Comparison of ENCODE assay signal across 19 cellular contexts in the genomic region with DNA sequence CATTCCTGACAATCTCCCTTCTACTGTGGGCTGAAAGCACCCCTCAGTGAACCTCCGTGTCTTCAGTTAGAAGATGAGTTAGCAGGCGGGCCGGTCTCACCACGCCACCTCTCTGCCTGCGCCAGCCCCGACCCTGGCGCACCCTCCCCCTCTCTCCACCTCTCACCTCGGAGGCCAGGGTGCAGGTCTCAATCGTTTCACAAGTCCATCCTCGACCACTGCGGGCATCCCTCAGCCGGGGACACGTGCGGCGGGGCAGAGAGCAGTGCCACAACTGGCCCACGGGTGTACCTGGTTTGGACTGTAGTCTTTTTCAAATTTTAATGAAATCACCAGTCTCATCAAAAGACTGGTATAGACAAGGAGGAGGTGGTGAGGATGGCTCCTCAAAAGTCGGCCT.
"Had no signal": no experiment of that assay in that cellular context is flagged by ENCODE, and none has a peak within 500 bp of the region (broad histone marks: within the 10 kb centered on the region; RNA-seq: fewer than 3 reads in every experiment).

No MANE protein-coding gene starts in this region.

- H3K27me3 Mint-ChIP-seq: activated CD4-positive, alpha-beta T cell treated with anti-CD3 and anti-CD28 coated beads, Interleukin-2, amount 10 ng/mL, durations not matched to agents 7 days and 5 days; progenitor cell of endocrine pancreas had no signal

- H3K27ac ChIP-seq: brain microvascular endothelial cell, lower lobe of right lung, vagina, WERI-Rb-1 had no signal

- H3K27me3 ChIP-seq: brain microvascular endothelial cell, vagina had no signal

- H3K36me3 ChIP-seq: brain microvascular endothelial cell, lower lobe of right lung, vagina, WERI-Rb-1 had no signal

- H3K4me3 Mint-ChIP-seq: activated CD4-positive, alpha-beta T cell treated with anti-CD3 and anti-CD28 coated beads, Interleukin-2, amount 10 ng/mL, durations not matched to agents 7 days and 5 days; activated T-cell treated with anti-CD3 and anti-CD28 coated beads, Interleukin-2, amount 50 U/mL, for 4 hours had no signal

- H3K27ac Mint-ChIP-seq: progenitor cell of endocrine pancreas had no signal

- H3K4me1 ChIP-seq: lower lobe of right lung, vagina had no signal

- ATAC-seq: activated T-cell treated with anti-CD3 and anti-CD28 coated beads, Interleukin-2, amount 50 U/mL, for 4 hours; esophagus mucosa; left lobe of liver; lower lobe of right lung; mucosa of descending colon had no signal

- DNase-seq: activated CD4-positive, alpha-beta T cell treated with anti-CD3 and anti-CD28 coated beads, Interleukin-2, amount 10 ng/mL, durations not matched to agents 7 days and 5 days; activated CD4-positive, CD25-positive, alpha-beta regulatory T cell treated with anti-CD3 and anti-CD28 coated beads, Interleukin-2, amount 50 U/mL, for 72 hours; activated effector memory CD4-positive, alpha-beta T cell treated with anti-CD3 and anti-CD28 coated beads, Interleukin-2, amount 50 U/mL, for 16 hours; activated naive CD4-positive, alpha-beta T cell treated with anti-CD3 and anti-CD28 coated beads, Interleukin-2, amount 50 U/mL, for 16 hours; activated T-cell treated with anti-CD3 and anti-CD28 coated beads, Interleukin-2, amount 50 U/mL, for 4 hours; aorta; brain microvascular endothelial cell; effector memory CD4-positive, alpha-beta T cell; foreskin melanocyte; lower lobe of right lung; mesendoderm; mucosa of descending colon; stimulated activated CD4-positive, alpha-beta T cell treated with anti-CD3 and anti-CD28 coated beads, Interleukin-4, amount 100 ng/mL, for 24 hours; trophoblast cell; WERI-Rb-1 had no signal

- H3K9me3 ChIP-seq: lower lobe of right lung, mucosa of descending colon, vagina had no signal

- H3K4me3 ChIP-seq: lower lobe of right lung, mucosa of descending colon, vagina had no signal

- H3K9me3 Mint-ChIP-seq: activated CD4-positive, alpha-beta T cell treated with anti-CD3 and anti-CD28 coated beads, Interleukin-2, amount 10 ng/mL, durations not matched to agents 7 days and 5 days; activated T-cell treated with anti-CD3 and anti-CD28 coated beads, Interleukin-2, amount 50 U/mL, for 4 hours had no signal
